Comparison of ENCODE assay signal across 3 cellular contexts in the genomic region with DNA sequence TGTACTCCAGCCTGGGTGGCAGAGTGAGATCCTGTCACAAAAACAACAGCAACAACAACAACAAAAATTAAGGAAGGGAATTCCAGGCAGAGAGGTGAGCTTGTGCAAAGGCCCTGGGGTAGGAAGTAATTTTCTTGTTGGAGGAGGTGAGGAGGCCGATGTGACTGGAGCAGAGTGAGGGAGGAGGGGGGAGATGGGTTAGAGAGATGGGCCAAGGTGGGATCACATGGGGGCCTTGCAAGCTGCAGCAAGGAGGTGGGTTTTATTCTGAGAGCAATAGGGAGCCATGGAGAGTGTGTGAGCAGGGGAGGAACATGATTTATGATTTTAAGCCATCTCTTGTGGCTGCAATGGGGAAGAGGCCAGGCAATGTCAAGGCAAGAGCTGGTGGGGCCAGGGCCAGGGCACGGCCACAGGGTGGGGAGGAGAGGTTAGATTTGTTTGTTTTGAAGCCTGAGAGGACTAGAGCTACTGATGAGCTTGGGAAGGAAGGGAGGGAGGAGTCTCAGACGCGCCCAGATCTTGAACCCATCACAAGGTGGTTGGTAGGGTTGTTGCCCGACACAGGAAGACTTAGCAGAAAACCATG.
TF ChIP-seq lines count a peak whose summit lies in the region.

No MANE protein-coding gene starts in this region.

TF ChIP-seq in SK-N-SH, 30 proteins besides CTCF, POLR2A, EP300 and RAD21:
- TF ChIP-seq FOSL2 (IDR thresholded peaks at IDR 0.05; ENCODE audit: borderline replicate concordance, low read depth): no peak
- no peak for TF ChIP-seq NFIC (IDR thresholded peaks at IDR 0.05; ENCODE audit: borderline replicate concordance)
- TF ChIP-seq, protein P1, sequence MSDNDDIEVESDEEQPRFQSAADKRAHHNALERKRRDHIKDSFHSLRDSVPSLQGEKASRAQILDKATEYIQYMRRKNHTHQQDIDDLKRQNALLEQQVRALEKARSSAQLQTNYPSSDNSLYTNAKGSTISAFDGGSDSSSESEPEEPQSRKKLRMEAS (IDR thresholded peaks at IDR 0.05; ENCODE audit: low read depth): no peak
- TF ChIP-seq CHD2 (IDR thresholded peaks at IDR 0.05; ENCODE audit: low read length, partially characterized antibody): no peak
- no peak for TF ChIP-seq GATA2 (CRISPR knock-in tag; IDR thresholded peaks at IDR 0.05)
- TF ChIP-seq, protein P2, sequence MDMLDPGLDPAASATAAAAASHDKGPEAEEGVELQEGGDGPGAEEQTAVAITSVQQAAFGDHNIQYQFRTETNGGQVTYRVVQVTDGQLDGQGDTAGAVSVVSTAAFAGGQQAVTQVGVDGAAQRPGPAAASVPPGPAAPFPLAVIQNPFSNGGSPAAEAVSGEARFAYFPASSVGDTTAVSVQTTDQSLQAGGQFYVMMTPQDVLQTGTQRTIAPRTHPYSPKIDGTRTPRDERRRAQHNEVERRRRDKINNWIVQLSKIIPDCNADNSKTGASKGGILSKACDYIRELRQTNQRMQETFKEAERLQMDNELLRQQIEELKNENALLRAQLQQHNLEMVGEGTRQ (IDR thresholded peaks at IDR 0.05; ENCODE audit: borderline replicate concordance, low read depth, low read length): no peak
- TF ChIP-seq, protein P3, sequence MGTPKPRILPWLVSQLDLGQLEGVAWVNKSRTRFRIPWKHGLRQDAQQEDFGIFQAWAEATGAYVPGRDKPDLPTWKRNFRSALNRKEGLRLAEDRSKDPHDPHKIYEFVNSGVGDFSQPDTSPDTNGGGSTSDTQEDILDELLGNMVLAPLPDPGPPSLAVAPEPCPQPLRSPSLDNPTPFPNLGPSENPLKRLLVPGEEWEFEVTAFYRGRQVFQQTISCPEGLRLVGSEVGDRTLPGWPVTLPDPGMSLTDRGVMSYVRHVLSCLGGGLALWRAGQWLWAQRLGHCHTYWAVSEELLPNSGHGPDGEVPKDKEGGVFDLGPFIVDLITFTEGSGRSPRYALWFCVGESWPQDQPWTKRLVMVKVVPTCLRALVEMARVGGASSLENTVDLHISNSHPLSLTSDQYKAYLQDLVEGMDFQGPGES (IDR thresholded peaks at IDR 0.05; ENCODE audit: low read depth, low read length): no peak
- no peak for TF ChIP-seq FOXJ3 (CRISPR knock-in tag; IDR thresholded peaks at IDR 0.05)
- TF ChIP-seq, protein P4, sequence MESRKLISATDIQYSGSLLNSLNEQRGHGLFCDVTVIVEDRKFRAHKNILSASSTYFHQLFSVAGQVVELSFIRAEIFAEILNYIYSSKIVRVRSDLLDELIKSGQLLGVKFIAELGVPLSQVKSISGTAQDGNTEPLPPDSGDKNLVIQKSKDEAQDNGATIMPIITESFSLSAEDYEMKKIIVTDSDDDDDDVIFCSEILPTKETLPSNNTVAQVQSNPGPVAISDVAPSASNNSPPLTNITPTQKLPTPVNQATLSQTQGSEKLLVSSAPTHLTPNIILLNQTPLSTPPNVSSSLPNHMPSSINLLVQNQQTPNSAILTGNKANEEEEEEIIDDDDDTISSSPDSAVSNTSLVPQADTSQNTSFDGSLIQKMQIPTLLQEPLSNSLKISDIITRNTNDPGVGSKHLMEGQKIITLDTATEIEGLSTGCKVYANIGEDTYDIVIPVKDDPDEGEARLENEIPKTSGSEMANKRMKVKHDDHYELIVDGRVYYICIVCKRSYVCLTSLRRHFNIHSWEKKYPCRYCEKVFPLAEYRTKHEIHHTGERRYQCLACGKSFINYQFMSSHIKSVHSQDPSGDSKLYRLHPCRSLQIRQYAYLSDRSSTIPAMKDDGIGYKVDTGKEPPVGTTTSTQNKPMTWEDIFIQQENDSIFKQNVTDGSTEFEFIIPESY (IDR thresholded peaks at IDR 0.05; ENCODE audit: borderline replicate concordance, low read depth): no peak
- TF ChIP-seq ELF1 (IDR thresholded peaks at IDR 0.05): no peak
- TF ChIP-seq NRF1 (IDR thresholded peaks at IDR 0.05; ENCODE audit: low read depth, low read length): no peak

TF ChIP-seq in SK-N-SH treated with all-trans-retinoic acid at 6 μM for 48 hours, 23 proteins besides CTCF, POLR2A, EP300 and RAD21 (continued from another document):
- TF ChIP-seq OSR1 (CRISPR knock-in tag; IDR thresholded peaks at IDR 0.05) (no peak), PPARA (CRISPR knock-in tag; IDR thresholded peaks at IDR 0.05; ENCODE audit: borderline replicate concordance) (no peak), ZFP30 (CRISPR knock-in tag; IDR thresholded peaks at IDR 0.05) (no peak), ZC3H10 (CRISPR knock-in tag; IDR thresholded peaks at IDR 0.05) (no peak), ESRRG (CRISPR knock-in tag; IDR thresholded peaks at IDR 0.05) (no peak), ZFP3 (CRISPR knock-in tag; IDR thresholded peaks at IDR 0.05) (no peak), ZNF8 (CRISPR knock-in tag; IDR thresholded peaks at IDR 0.05) (no peak), CSDC2 (CRISPR knock-in tag; IDR thresholded peaks at IDR 0.05) (no peak)
- TF ChIP-seq, protein P5, sequence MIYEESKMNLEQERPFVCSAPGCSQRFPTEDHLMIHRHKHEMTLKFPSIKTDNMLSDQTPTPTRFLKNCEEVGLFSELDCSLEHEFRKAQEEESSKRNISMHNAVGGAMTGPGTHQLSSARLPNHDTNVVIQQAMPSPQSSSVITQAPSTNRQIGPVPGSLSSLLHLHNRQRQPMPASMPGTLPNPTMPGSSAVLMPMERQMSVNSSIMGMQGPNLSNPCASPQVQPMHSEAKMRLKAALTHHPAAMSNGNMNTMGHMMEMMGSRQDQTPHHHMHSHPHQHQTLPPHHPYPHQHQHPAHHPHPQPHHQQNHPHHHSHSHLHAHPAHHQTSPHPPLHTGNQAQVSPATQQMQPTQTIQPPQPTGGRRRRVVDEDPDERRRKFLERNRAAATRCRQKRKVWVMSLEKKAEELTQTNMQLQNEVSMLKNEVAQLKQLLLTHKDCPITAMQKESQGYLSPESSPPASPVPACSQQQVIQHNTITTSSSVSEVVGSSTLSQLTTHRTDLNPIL (CRISPR knock-in tag; IDR thresholded peaks at IDR 0.05; ENCODE audit: low read depth): no peak
- TF ChIP-seq, protein P6, sequence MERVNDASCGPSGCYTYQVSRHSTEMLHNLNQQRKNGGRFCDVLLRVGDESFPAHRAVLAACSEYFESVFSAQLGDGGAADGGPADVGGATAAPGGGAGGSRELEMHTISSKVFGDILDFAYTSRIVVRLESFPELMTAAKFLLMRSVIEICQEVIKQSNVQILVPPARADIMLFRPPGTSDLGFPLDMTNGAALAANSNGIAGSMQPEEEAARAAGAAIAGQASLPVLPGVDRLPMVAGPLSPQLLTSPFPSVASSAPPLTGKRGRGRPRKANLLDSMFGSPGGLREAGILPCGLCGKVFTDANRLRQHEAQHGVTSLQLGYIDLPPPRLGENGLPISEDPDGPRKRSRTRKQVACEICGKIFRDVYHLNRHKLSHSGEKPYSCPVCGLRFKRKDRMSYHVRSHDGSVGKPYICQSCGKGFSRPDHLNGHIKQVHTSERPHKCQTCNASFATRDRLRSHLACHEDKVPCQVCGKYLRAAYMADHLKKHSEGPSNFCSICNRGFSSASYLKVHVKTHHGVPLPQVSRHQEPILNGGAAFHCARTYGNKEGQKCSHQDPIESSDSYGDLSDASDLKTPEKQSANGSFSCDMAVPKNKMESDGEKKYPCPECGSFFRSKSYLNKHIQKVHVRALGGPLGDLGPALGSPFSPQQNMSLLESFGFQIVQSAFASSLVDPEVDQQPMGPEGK (CRISPR knock-in tag; IDR thresholded peaks at IDR 0.05; ENCODE audit: borderline replicate concordance): no peak
- TF ChIP-seq, protein P7, sequence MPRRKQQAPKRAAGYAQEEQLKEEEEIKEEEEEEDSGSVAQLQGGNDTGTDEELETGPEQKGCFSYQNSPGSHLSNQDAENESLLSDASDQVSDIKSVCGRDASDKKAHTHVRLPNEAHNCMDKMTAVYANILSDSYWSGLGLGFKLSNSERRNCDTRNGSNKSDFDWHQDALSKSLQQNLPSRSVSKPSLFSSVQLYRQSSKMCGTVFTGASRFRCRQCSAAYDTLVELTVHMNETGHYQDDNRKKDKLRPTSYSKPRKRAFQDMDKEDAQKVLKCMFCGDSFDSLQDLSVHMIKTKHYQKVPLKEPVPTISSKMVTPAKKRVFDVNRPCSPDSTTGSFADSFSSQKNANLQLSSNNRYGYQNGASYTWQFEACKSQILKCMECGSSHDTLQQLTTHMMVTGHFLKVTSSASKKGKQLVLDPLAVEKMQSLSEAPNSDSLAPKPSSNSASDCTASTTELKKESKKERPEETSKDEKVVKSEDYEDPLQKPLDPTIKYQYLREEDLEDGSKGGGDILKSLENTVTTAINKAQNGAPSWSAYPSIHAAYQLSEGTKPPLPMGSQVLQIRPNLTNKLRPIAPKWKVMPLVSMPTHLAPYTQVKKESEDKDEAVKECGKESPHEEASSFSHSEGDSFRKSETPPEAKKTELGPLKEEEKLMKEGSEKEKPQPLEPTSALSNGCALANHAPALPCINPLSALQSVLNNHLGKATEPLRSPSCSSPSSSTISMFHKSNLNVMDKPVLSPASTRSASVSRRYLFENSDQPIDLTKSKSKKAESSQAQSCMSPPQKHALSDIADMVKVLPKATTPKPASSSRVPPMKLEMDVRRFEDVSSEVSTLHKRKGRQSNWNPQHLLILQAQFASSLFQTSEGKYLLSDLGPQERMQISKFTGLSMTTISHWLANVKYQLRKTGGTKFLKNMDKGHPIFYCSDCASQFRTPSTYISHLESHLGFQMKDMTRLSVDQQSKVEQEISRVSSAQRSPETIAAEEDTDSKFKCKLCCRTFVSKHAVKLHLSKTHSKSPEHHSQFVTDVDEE (CRISPR knock-in tag; IDR thresholded peaks at IDR 0.05): no peak

TF ChIP-seq in WTC11, 78 proteins besides CTCF, POLR2A, EP300 and RAD21:
- TF ChIP-seq, protein P8, sequence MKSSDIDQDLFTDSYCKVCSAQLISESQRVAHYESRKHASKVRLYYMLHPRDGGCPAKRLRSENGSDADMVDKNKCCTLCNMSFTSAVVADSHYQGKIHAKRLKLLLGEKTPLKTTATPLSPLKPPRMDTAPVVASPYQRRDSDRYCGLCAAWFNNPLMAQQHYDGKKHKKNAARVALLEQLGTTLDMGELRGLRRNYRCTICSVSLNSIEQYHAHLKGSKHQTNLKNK (CRISPR knock-in tag; IDR thresholded peaks at IDR 0.05): no peak
- peak; percentile 75; the same call in 1 of the 2 replicates for TF ChIP-seq GTF2I (CRISPR knock-in tag; conservative IDR thresholded peaks at IDR 0.05)
- TF ChIP-seq ZNF232 (CRISPR knock-in tag; IDR thresholded peaks at IDR 0.05): no peak
